ENCODE assay signal across 1 cellular context in the genomic region with DNA sequence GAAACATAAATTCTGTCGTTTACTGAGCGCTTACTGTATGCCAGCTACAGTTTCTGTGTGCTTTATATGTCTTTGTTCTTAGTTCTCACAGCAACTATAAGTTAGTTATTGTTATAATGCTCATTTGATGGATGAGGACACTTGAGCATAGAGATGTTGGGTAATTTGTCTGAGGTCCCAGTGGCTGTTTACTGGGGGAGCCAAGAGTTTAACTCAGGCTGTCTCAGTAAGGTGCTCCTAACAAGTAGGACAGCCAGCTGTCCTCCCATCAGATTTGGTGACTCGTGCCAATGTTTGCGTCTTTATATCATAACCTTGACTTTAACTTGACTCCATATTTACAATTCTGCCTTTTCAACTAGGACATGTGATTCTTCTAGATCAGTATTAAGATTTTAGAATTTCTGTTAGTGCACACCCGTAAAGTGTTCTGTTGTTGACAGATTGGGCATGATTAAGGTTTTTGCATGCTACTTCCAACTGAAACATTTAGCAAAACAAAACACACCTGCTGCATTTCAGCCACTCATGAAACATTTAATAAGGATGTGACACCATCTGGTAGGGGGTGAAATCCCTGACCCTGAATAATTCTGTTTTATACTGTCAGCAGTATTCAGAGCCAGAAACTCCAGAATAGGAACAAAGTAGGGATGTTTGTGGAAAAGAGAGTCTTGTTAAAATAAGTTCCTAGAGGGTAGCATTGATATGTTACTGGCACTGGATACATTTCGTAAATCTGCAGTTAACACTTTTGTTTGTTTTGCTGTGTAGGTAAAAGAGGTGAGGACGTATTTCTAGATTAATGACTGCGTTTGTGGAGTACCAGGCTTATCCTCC.
TF ChIP-seq lines count a peak whose summit lies in the region.

No MANE protein-coding gene starts in this region.

TF ChIP-seq in K562, 482 proteins besides CTCF, POLR2A, EP300 and RAD21:
- TF ChIP-seq NR2C1 (IDR thresholded peaks at IDR 0.05) = no peak
- TF ChIP-seq NR2C1 (tag; IDR thresholded peaks at IDR 0.05) = no peak
- TF ChIP-seq BRCA1 (IDR thresholded peaks at IDR 0.05) = no peak
- TF ChIP-seq BRCA1 (CRISPR knock-in tag; IDR thresholded peaks at IDR 0.05) = no peak
- peak in 1 of 2 experiments; percentile 58; a peak in 2 of 4 replicates for TF ChIP-seq FOXK2 (conservative IDR thresholded peaks at IDR 0.05 in 1 of 2, IDR thresholded peaks at IDR 0.05 in 1 of 2; ENCODE audit: low read depth in 2 of 2)
- no peak for TF ChIP-seq ILF3 (IDR thresholded peaks at IDR 0.05; ENCODE audit: borderline replicate concordance)
- no peak for TF ChIP-seq MIER1 (IDR thresholded peaks at IDR 0.05; ENCODE audit: low read depth)
- TF ChIP-seq MYC (IDR thresholded peaks at IDR 0.05; ENCODE audit: low read depth, low read length) = 0 out of 2 replicates have a peak, but pooled peaks have one; percentile 19
- no peak for TF ChIP-seq MYC (CRISPR knock-in tag; IDR thresholded peaks at IDR 0.05; ENCODE audit: borderline replicate concordance, low read depth)
- no peak for TF ChIP-seq CSDE1 (IDR thresholded peaks at IDR 0.05)
- no peak for TF ChIP-seq ZNF668 (CRISPR knock-in tag; IDR thresholded peaks at IDR 0.05)
- TF ChIP-seq, protein P1, sequence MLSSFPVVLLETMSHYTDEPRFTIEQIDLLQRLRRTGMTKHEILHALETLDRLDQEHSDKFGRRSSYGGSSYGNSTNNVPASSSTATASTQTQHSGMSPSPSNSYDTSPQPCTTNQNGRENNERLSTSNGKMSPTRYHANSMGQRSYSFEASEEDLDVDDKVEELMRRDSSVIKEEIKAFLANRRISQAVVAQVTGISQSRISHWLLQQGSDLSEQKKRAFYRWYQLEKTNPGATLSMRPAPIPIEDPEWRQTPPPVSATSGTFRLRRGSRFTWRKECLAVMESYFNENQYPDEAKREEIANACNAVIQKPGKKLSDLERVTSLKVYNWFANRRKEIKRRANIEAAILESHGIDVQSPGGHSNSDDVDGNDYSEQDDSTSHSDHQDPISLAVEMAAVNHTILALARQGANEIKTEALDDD (IDR thresholded peaks at IDR 0.05) = peak; percentile 43
- TF ChIP-seq, protein P2, sequence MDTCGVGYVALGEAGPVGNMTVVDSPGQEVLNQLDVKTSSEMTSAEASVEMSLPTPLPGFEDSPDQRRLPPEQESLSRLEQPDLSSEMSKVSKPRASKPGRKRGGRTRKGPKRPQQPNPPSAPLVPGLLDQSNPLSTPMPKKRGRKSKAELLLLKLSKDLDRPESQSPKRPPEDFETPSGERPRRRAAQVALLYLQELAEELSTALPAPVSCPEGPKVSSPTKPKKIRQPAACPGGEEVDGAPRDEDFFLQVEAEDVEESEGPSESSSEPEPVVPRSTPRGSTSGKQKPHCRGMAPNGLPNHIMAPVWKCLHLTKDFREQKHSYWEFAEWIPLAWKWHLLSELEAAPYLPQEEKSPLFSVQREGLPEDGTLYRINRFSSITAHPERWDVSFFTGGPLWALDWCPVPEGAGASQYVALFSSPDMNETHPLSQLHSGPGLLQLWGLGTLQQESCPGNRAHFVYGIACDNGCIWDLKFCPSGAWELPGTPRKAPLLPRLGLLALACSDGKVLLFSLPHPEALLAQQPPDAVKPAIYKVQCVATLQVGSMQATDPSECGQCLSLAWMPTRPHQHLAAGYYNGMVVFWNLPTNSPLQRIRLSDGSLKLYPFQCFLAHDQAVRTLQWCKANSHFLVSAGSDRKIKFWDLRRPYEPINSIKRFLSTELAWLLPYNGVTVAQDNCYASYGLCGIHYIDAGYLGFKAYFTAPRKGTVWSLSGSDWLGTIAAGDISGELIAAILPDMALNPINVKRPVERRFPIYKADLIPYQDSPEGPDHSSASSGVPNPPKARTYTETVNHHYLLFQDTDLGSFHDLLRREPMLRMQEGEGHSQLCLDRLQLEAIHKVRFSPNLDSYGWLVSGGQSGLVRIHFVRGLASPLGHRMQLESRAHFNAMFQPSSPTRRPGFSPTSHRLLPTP (IDR thresholded peaks at IDR 0.05; ENCODE audit: borderline replicate concordance, extremely low read depth, insufficient read length) = no peak
- TF ChIP-seq, protein P3, sequence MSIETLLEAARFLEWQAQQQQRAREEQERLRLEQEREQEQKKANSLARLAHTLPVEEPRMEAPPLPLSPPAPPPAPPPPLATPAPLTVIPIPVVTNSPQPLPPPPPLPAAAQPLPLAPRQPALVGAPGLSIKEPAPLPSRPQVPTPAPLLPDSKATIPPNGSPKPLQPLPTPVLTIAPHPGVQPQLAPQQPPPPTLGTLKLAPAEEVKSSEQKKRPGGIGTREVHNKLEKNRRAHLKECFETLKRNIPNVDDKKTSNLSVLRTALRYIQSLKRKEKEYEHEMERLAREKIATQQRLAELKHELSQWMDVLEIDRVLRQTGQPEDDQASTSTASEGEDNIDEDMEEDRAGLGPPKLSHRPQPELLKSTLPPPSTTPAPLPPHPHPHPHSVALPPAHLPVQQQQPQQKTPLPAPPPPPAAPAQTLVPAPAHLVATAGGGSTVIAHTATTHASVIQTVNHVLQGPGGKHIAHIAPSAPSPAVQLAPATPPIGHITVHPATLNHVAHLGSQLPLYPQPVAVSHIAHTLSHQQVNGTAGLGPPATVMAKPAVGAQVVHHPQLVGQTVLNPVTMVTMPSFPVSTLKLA (conservative IDR thresholded peaks at IDR 0.05) = peak in 1 of 2 experiments; percentile 57; a peak in 1 of 4 replicates
- TF ChIP-seq FOXA3 (CRISPR knock-in tag; conservative IDR thresholded peaks at IDR 0.05 in 1 of 2, IDR thresholded peaks at IDR 0.05 in 1 of 2) = peak; percentile 42 to 57; a peak in 2 of 4 replicates
- TF ChIP-seq C11orf30 (IDR thresholded peaks at IDR 0.05; ENCODE audit: low read depth) = peak; percentile 78
- TF ChIP-seq ZKSCAN8 (CRISPR knock-in tag; IDR thresholded peaks at IDR 0.05) = 0 out of 2 replicates have a peak, but pooled peaks have one; percentile 35
- 0 out of 2 replicates have a peak, but pooled peaks have one; percentile 45 for TF ChIP-seq ZNF395 (CRISPR knock-in tag; IDR thresholded peaks at IDR 0.05)
- no peak for TF ChIP-seq HLTF (IDR thresholded peaks at IDR 0.05)
- peak; percentile 20; the same call in 1 of the 2 replicates for TF ChIP-seq CBFA2T3 (IDR thresholded peaks at IDR 0.05)
- TF ChIP-seq SIN3A (IDR thresholded peaks at IDR 0.05; ENCODE audit: borderline replicate concordance in 2 of 2, control insufficient read depth in 1 of 2, low read depth in 2 of 2, low read length in 2 of 2) = no peak
- TF ChIP-seq ZNF551 (CRISPR knock-in tag; IDR thresholded peaks at IDR 0.05) = no peak
- TF ChIP-seq MEIS2 (IDR thresholded peaks at IDR 0.05; ENCODE audit: partially characterized antibody) = peak; percentile 39
- TF ChIP-seq, protein P4, sequence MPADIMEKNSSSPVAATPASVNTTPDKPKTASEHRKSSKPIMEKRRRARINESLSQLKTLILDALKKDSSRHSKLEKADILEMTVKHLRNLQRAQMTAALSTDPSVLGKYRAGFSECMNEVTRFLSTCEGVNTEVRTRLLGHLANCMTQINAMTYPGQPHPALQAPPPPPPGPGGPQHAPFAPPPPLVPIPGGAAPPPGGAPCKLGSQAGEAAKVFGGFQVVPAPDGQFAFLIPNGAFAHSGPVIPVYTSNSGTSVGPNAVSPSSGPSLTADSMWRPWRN (IDR thresholded peaks at IDR 0.05; ENCODE audit: low read depth) = no peak
- TF ChIP-seq TAF1 (IDR thresholded peaks at IDR 0.05; ENCODE audit: control insufficient read depth, extremely low read depth, insufficient read depth, low read length, severe bottlenecking) = no peak
- no peak for TF ChIP-seq MLX (CRISPR knock-in tag; conservative IDR thresholded peaks at IDR 0.05)
- no peak for TF ChIP-seq SNAPC5 (CRISPR knock-in tag; IDR thresholded peaks at IDR 0.05)
- TF ChIP-seq MAFG (tag; conservative IDR thresholded peaks at IDR 0.05) = peak; percentile 55
- peak; percentile 18; the same call in 1 of the 2 replicates for TF ChIP-seq ZNF592 (IDR thresholded peaks at IDR 0.05)
- no peak for TF ChIP-seq ZNF324 (CRISPR knock-in tag; IDR thresholded peaks at IDR 0.05)
- no peak for TF ChIP-seq ZNF124 (CRISPR knock-in tag; IDR thresholded peaks at IDR 0.05)
- TF ChIP-seq, protein P5, sequence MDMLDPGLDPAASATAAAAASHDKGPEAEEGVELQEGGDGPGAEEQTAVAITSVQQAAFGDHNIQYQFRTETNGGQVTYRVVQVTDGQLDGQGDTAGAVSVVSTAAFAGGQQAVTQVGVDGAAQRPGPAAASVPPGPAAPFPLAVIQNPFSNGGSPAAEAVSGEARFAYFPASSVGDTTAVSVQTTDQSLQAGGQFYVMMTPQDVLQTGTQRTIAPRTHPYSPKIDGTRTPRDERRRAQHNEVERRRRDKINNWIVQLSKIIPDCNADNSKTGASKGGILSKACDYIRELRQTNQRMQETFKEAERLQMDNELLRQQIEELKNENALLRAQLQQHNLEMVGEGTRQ (CRISPR knock-in tag; IDR thresholded peaks at IDR 0.05) = no peak
- TF ChIP-seq PBX2 (CRISPR knock-in tag; IDR thresholded peaks at IDR 0.05; ENCODE audit: low read depth) = no peak
- TF ChIP-seq PBX2 (tag; conservative IDR thresholded peaks at IDR 0.05; ENCODE audit: low read depth) = peak; percentile 8
- peak; percentile 16 for TF ChIP-seq DPF2 (IDR thresholded peaks at IDR 0.05)
- peak; percentile 80 for TF ChIP-seq ZNF316 (IDR thresholded peaks at IDR 0.05)
- no peak for TF ChIP-seq SPI1 (IDR thresholded peaks at IDR 0.05; ENCODE audit: borderline replicate concordance, low read depth, low read length)
- 0 out of 2 replicates have a peak, but pooled peaks have one; percentile 31 for TF ChIP-seq ZNF589 (CRISPR knock-in tag; IDR thresholded peaks at IDR 0.05; ENCODE audit: low read depth)
